In genomic region chr11:113436672-113437252, GRCh38 we compare ENCODE assay signal across 17 cellular contexts. TPM values are rescaled to one million over a fixed set of nuclear protein-coding genes. Genes with fewer than 3 reads are reported as not detected.
DNase-seq lines count a peak whose midpoint lies in the region; ATAC-seq and TF ChIP-seq lines count a peak whose summit lies in the region.
"Had no signal": no experiment of that assay in that cellular context is flagged by ENCODE, and none has a peak within 500 bp of the region (broad histone marks: within the 10 kb centered on the region; RNA-seq: fewer than 3 reads in every experiment).

No MANE protein-coding gene starts in this region.

- in situ Hi-C loops in mammary epithelial cell (cut with MboI; ENCODE audit: low sequenced_read_pairs in 2 of 2): no loop called here

- no peak for TF ChIP-seq CTCF in breast epithelium (IDR thresholded peaks at IDR 0.05)
- no peak for TF ChIP-seq CTCF in mammary epithelial cell (conservative IDR thresholded peaks at IDR 0.05 in 1 of 2, IDR thresholded peaks at IDR 0.05 in 1 of 2; ENCODE audit: extremely low read depth in 1 of 2, insufficient read depth in 1 of 2, low read depth in 1 of 2, low read length in 2 of 2)
- TF ChIP-seq CTCF in nephron progenitor cell (IDR thresholded peaks at IDR 0.05): no peak
- no peak for TF ChIP-seq CTCF in WTC11 (IDR thresholded peaks at IDR 0.05)

- H3K27ac ChIP-seq in breast epithelium (peak overlapping the region; percentile 70 to 76), mammary epithelial cell (ENCODE audit: insufficient read depth, low read depth, low read length) (no peak overlapping the region)
- H3K27ac ChIP-seq: A549, BLaER1, KMS-11 had no signal

- H3K4me3 ChIP-seq in breast epithelium: no peak overlapping the region
- no peak overlapping the region for H3K4me3 ChIP-seq in mammary epithelial cell (replicated peaks in 1 of 3; ENCODE audit: insufficient read depth in 1 of 3, low read depth in 2 of 3, low read length in 3 of 3)
- H3K4me3 ChIP-seq: A549, BLaER1 had no signal

- no TSS peak for BruUV-seq in mammary epithelial cell (replicated peaks; lab: Mats Ljungman, UMichigan)

- no peaks in the 10 kb centered on the region for H3K4me1 ChIP-seq in breast epithelium
- peaks cover 13% of the 10 kb centered on the region for H3K4me1 ChIP-seq in mammary epithelial cell (ENCODE audit: insufficient read depth, low read length)
- H3K4me1 ChIP-seq: A549, BLaER1 had no signal

- H3K9me3 ChIP-seq in breast epithelium (no peaks in the 10 kb centered on the region), mammary epithelial cell (replicated peaks; ENCODE audit: insufficient read depth, low read length) (no peaks in the 10 kb centered on the region)
- H3K9me3 ChIP-seq: A549, BLaER1 had no signal

- H3K4me1 Mint-ChIP-seq in nephron progenitor cell: peaks cover 46% of the 10 kb centered on the region
- H3K4me1 Mint-ChIP-seq in WTC11: peaks cover 11% of the 10 kb centered on the region
- H3K4me1 Mint-ChIP-seq: CD4-positive, alpha-beta memory T cell had no signal

- H3K36me3 Mint-ChIP-seq in nephron progenitor cell (ENCODE audit: low read depth): no peaks in the 10 kb centered on the region
- no peaks in the 10 kb centered on the region for H3K36me3 Mint-ChIP-seq in WTC11
- H3K36me3 Mint-ChIP-seq: CD4-positive, alpha-beta memory T cell had no signal

- H3K9me3 Mint-ChIP-seq in nephron progenitor cell (no peaks in the 10 kb centered on the region), WTC11 (no peaks in the 10 kb centered on the region)
- H3K9me3 Mint-ChIP-seq: CD4-positive, alpha-beta memory T cell had no signal

- H3K27me3 ChIP-seq in breast epithelium: no peaks in the 10 kb centered on the region
- H3K27me3 ChIP-seq in mammary epithelial cell (ENCODE audit: insufficient read depth, low read length): no peaks in the 10 kb centered on the region
- H3K27me3 ChIP-seq: BLaER1 had no signal

- 57% methylated on average over 6 of the region's 6 CpGs for WGBS in mammary epithelial cell (ENCODE audit: low coverage, missing lambda C conversion rate)

- H3K27me3 Mint-ChIP-seq in nephron progenitor cell (ENCODE audit: low read depth, poor library complexity): peaks cover 37% of the 10 kb centered on the region
- peaks cover 4% of the 10 kb centered on the region; the same call in 1 of the 2 replicates for H3K27me3 Mint-ChIP-seq in WTC11 (ENCODE audit: low read depth)

- POLR2A ChIA-PET in WTC11 (lab: Charles Lee): no interaction called here

- intact Hi-C loops in breast epithelium (cut with DNase I; ENCODE audit: low total_unique reads) (no loop called here), mammary epithelial cell (cut with micrococcal nuclease) (no loop called here)

- no peaks in the 10 kb centered on the region for H3K36me3 ChIP-seq in breast epithelium
- H3K36me3 ChIP-seq in mammary epithelial cell (ENCODE audit: insufficient read depth, low read length): no peaks in the 10 kb centered on the region
- H3K36me3 ChIP-seq: BLaER1 had no signal

- H2AFZ ChIP-seq in mammary epithelial cell (ENCODE audit: low read depth, low read length): no peak overlapping the region

- no peak for DNase-seq in breast epithelium (ENCODE audit: low spot score in 2 of 2)
- DNase-seq in mammary epithelial cell: no peak
- DNase-seq in NCI-H69 (lab: John Stamatoyannopoulos, UW): peak; percentile 67
- DNase-seq in nephron progenitor cell: peak; percentile 38
- no peak for DNase-seq in WTC11 (ENCODE audit: low spot score)
- no peak for DNase-seq in RPMI8226
- no peak for DNase-seq in HuH-7.5 (ENCODE audit: low spot score)
- DNase-seq: CD4-positive, alpha-beta memory T cell; DMS79; MV-4-11; NCI-H187 treated with DMSO at 0.1 percent for 48 hours; PC-3 had no signal

- H3K79me2 ChIP-seq in mammary epithelial cell (ENCODE audit: insufficient read depth, low read length): no peaks in the 10 kb centered on the region

- CTCF ChIA-PET in mammary epithelial cell (lab: Charles Lee; ENCODE audit: low non-redundant PET): no interaction called here
- CTCF ChIA-PET in WTC11 (lab: Charles Lee): no interaction called here

- no peak for ATAC-seq in WTC11
- ATAC-seq: A549, PC-3 had no signal

- H3K4me3 Mint-ChIP-seq in nephron progenitor cell: no peak overlapping the region
- no peak overlapping the region for H3K4me3 Mint-ChIP-seq in WTC11
- H3K4me3 Mint-ChIP-seq: CD4-positive, alpha-beta memory T cell had no signal

- dilution Hi-C loops in mammary epithelial cell (cut with HindIII; ENCODE audit: low sequenced_read_pairs): no loop called here

- no peak for TF ChIP-seq POLR2A in breast epithelium (IDR thresholded peaks at IDR 0.05)

- H4K20me1 ChIP-seq in mammary epithelial cell (ENCODE audit: insufficient read depth, low read length): no peaks in the 10 kb centered on the region
- H4K20me1 ChIP-seq: BLaER1 had no signal

- no peak overlapping the region for H3K9ac ChIP-seq in mammary epithelial cell (ENCODE audit: insufficient read depth, low read length)
- H3K9ac ChIP-seq: BLaER1, KMS-11 had no signal

- H3K27ac Mint-ChIP-seq in nephron progenitor cell (peak overlapping the region; percentile 8), WTC11 (no peak overlapping the region)
- H3K27ac Mint-ChIP-seq: CD4-positive, alpha-beta memory T cell had no signal

- H3K4me2 ChIP-seq in mammary epithelial cell (ENCODE audit: insufficient read depth, low read depth, low read length): no peak overlapping the region
- H3K4me2 ChIP-seq: A549, BLaER1, KMS-11 had no signal

TF ChIP-seq in WTC11, 78 proteins besides CTCF, POLR2A, EP300 and RAD21:
- TF ChIP-seq ERG (CRISPR knock-in tag; IDR thresholded peaks at IDR 0.05) (no peak), MAX (CRISPR knock-in tag; IDR thresholded peaks at IDR 0.05) (no peak), ZBTB43 (CRISPR knock-in tag; IDR thresholded peaks at IDR 0.05) (no peak)

RNA-seq across cellular contexts. Expression of gene DRD2, which starts 38.4 kb away (rescaled TPM):
- total RNA-seq in breast epithelium: 1 to 10 TPM in 1 of 3 donors, under 1 TPM in 2; 0.16 to 8.5 (median 0.33) TPM
- total RNA-seq in mammary epithelial cell: 1 to 10 TPM; 1.5 to 6.8 TPM
- polyA plus RNA-seq in mammary epithelial cell: 28.7 TPM
- 7.9 TPM for polyA minus RNA-seq in mammary epithelial cell
- total RNA-seq in WTC11 (2021): 0.11 to 0.20 TPM in 2 of 3 replicates, not detected in the other
- total RNA-seq: CD4-positive, alpha-beta memory T cell; NCI-H460; PC-3; SK-MEL-5 had no signal
- polyA plus RNA-seq: A549; CD4-positive, alpha-beta memory T cell had no signal

RNA-seq across cellular contexts. Expression of gene ANKK1, which starts 49.2 kb away (rescaled TPM):
- 1 to 10 TPM; 1.4 to 3.4 (median 1.6) TPM for total RNA-seq in breast epithelium
- 1 to 10 TPM; 1.5 to 2.3 TPM for total RNA-seq in mammary epithelial cell
- polyA plus RNA-seq in mammary epithelial cell: 2.5 TPM
- polyA minus RNA-seq in mammary epithelial cell: 4.5 TPM
- 0.09 to 0.15 TPM in 2 of 3 replicates, not detected in the other for total RNA-seq in WTC11 (2021)
- total RNA-seq: SK-MEL-5 had no signal

Comparison
In these comparisons a context has a peak if more than half of its experiments do, and no peak if none do; other contexts are left out.
1. DNase-seq: peak in NCI-H69 (single experiment) and nephron progenitor cell (single experiment); none in breast epithelium (0 of 2), mammary epithelial cell (single experiment), WTC11 (single experiment), RPMI8226 (single experiment) and HuH-7.5 (single experiment).